In genomic region chr6:148999921-149000589, GRCh38 we compare ENCODE assay signal across 9 cellular contexts.
DNase-seq lines count a peak whose midpoint lies in the region; ATAC-seq and TF ChIP-seq lines count a peak whose summit lies in the region.
"Had no signal": no experiment of that assay in that cellular context is flagged by ENCODE, and none has a peak within 500 bp of the region (broad histone marks: within the 10 kb centered on the region; RNA-seq: fewer than 3 reads in every experiment).

No MANE protein-coding gene starts in this region.

- H2AFZ ChIP-seq in neuronal stem cell (ENCODE audit: low read length) = no peak overlapping the region

- no peaks in the 10 kb centered on the region for H3K27me3 ChIP-seq in neuronal stem cell (ENCODE audit: control insufficient read depth in 3 of 3, insufficient read depth in 3 of 3, low read depth in 1 of 3, low read length in 3 of 3)

- H3K23ac ChIP-seq in neuronal stem cell (ENCODE audit: low read depth, low read length, poor library complexity) = no peak overlapping the region

- H2BK120ac ChIP-seq in neuronal stem cell (ENCODE audit: low read depth, low read length) = no peak overlapping the region

- H3K4me1 ChIP-seq in neuronal stem cell (ENCODE audit: control insufficient read depth in 2 of 2, insufficient read depth in 1 of 2, low read depth in 1 of 2, low read length in 2 of 2) = peaks cover 0 to 2% of the 10 kb centered on the region in 2 donors

- H3K9me3 ChIP-seq in neuronal stem cell (replicated peaks in 1 of 2; ENCODE audit: control insufficient read depth in 2 of 2, insufficient read depth in 1 of 2, low read depth in 1 of 2, low read length in 2 of 2) = peaks cover 2 to 9% of the 10 kb centered on the region in 2 donors

- no peak overlapping the region for H3K9ac ChIP-seq in neuronal stem cell (ENCODE audit: low read depth, low read length, poor library complexity)

- peak overlapping the region; percentile 10 for H3K27ac Mint-ChIP-seq in Calu3 (ENCODE audit: unreplicated experiment)
- peak overlapping the region; percentile 9 to 85 for H3K27ac Mint-ChIP-seq in effector memory CD8-positive, alpha-beta T cell
- H3K27ac Mint-ChIP-seq in natural killer cell treated with Interleukin-12 subunit alpha and Interleukin-12 subunit beta and Interleukin-15 and Interleukin-18, amount 100 ng/mL, for 72 hours = peak overlapping the region; percentile 54 to 76
- H3K27ac Mint-ChIP-seq: stimulated activated naive CD8-positive, alpha-beta T cell treated with anti-CD3 and anti-CD28 coated beads, Interleukin-15, Interleukin-2, amounts not matched to agents 100 ng/mL and 50 ng/mL, for 24 hours had no signal

- no peak overlapping the region for H3K27ac ChIP-seq in neuronal stem cell (replicated peaks; ENCODE audit: low read length)

- H2BK5ac ChIP-seq in neuronal stem cell (ENCODE audit: low read length) = no peak overlapping the region

- no peaks in the 10 kb centered on the region for H3K4me1 Mint-ChIP-seq in Calu3 (ENCODE audit: low read depth, unreplicated experiment)
- peaks cover 24 to 27% of the 10 kb centered on the region in 2 donors for H3K4me1 Mint-ChIP-seq in effector memory CD8-positive, alpha-beta T cell (ENCODE audit: low read depth in 2 of 2)
- peaks cover 29 to 30% of the 10 kb centered on the region in 2 donors for H3K4me1 Mint-ChIP-seq in natural killer cell treated with Interleukin-12 subunit alpha and Interleukin-12 subunit beta and Interleukin-15 and Interleukin-18, amount 100 ng/mL, for 72 hours (ENCODE audit: low read depth in 2 of 2)

- WGBS in neuronal stem cell (ENCODE audit: extremely low coverage in 2 of 2, insufficient read length in 2 of 2, insufficient replicate concordance in 1 of 2), 2 donors = no CpG with 5 or more reads among the region's 4 CpGs

- no peak for TF ChIP-seq CTCF in Calu3 (IDR thresholded peaks at IDR 0.05; ENCODE audit: unreplicated experiment)

- H3K36me3 ChIP-seq in neuronal stem cell (replicated peaks in 1 of 2; ENCODE audit: control insufficient read depth in 2 of 2, insufficient read depth in 2 of 2, low read length in 2 of 2) = no peaks in the 10 kb centered on the region

- intact Hi-C loops in Calu3 (cut with micrococcal nuclease; ENCODE audit: unreplicated experiment) = no loop called here

- no peaks in the 10 kb centered on the region for H3K79me1 ChIP-seq in neuronal stem cell (ENCODE audit: low read depth, low read length)

- H3K18ac ChIP-seq in neuronal stem cell (ENCODE audit: low read length) = no peak overlapping the region

- H3K14ac ChIP-seq in neuronal stem cell (ENCODE audit: low read length) = no peak overlapping the region

- no peak overlapping the region for H2BK12ac ChIP-seq in neuronal stem cell (ENCODE audit: low read length)

- BruUV-seq in Calu3 (replicated peaks; lab: Mats Ljungman, UMichigan) = no TSS peak

- CTCF ChIA-PET in Calu3 (lab: Charles Lee) = no interaction called here

- no peak overlapping the region for H3K4me3 Mint-ChIP-seq in Calu3 (ENCODE audit: low read depth, unreplicated experiment)
- H3K4me3 Mint-ChIP-seq in effector memory CD8-positive, alpha-beta T cell = peak overlapping the region; percentile 9 to 52
- peak overlapping the region; percentile 85 for H3K4me3 Mint-ChIP-seq in natural killer cell treated with Interleukin-12 subunit alpha and Interleukin-12 subunit beta and Interleukin-15 and Interleukin-18, amount 100 ng/mL, for 72 hours
- H3K4me3 Mint-ChIP-seq: stimulated activated naive CD8-positive, alpha-beta T cell treated with anti-CD3 and anti-CD28 coated beads, Interleukin-15, Interleukin-2, amounts not matched to agents 100 ng/mL and 50 ng/mL, for 24 hours had no signal

- no peaks in the 10 kb centered on the region for H3K36me3 Mint-ChIP-seq in Calu3 (ENCODE audit: insufficient read depth, unreplicated experiment)
- H3K36me3 Mint-ChIP-seq in effector memory CD8-positive, alpha-beta T cell (ENCODE audit: insufficient read depth) = peaks cover 7% of the 10 kb centered on the region
- peaks cover 12% of the 10 kb centered on the region for H3K36me3 Mint-ChIP-seq in natural killer cell treated with Interleukin-12 subunit alpha and Interleukin-12 subunit beta and Interleukin-15 and Interleukin-18, amount 100 ng/mL, for 72 hours

- no peak overlapping the region for H3K4me3 ChIP-seq in neuronal stem cell (ENCODE audit: low read length in 2 of 2)

- no peak overlapping the region for H4K8ac ChIP-seq in neuronal stem cell (ENCODE audit: low read depth, low read length)

- H2BK15ac ChIP-seq in neuronal stem cell (ENCODE audit: low read length) = no peak overlapping the region

- no peaks in the 10 kb centered on the region for H3K27me3 Mint-ChIP-seq in Calu3 (ENCODE audit: unreplicated experiment)
- no peaks in the 10 kb centered on the region for H3K27me3 Mint-ChIP-seq in effector memory CD8-positive, alpha-beta T cell
- H3K27me3 Mint-ChIP-seq in natural killer cell treated with Interleukin-12 subunit alpha and Interleukin-12 subunit beta and Interleukin-15 and Interleukin-18, amount 100 ng/mL, for 72 hours = no peaks in the 10 kb centered on the region
- H3K27me3 Mint-ChIP-seq: stimulated activated naive CD8-positive, alpha-beta T cell treated with anti-CD3 and anti-CD28 coated beads, Interleukin-15, Interleukin-2, amounts not matched to agents 100 ng/mL and 50 ng/mL, for 24 hours had no signal

- H4K91ac ChIP-seq in neuronal stem cell (ENCODE audit: low read depth, low read length, poor library complexity) = no peak overlapping the region

- no peak overlapping the region for H3K4ac ChIP-seq in neuronal stem cell (ENCODE audit: low read length)

- H3K4me2 ChIP-seq in neuronal stem cell (ENCODE audit: insufficient read depth, low read length, poor library complexity, severe bottlenecking) = no peak overlapping the region

- no peak for DNase-seq in Calu3
- peak; percentile 50 for DNase-seq in RKO (ENCODE audit: low spot score)
- no peak for DNase-seq in effector memory CD8-positive, alpha-beta T cell
- peak; percentile 64 for DNase-seq in natural killer cell treated with Interleukin-12 subunit alpha and Interleukin-12 subunit beta and Interleukin-15 and Interleukin-18, amount 100 ng/mL, for 72 hours (ENCODE audit: low spot score)
- DNase-seq in mesenteric fat pad (ENCODE audit: low spot score) = no peak
- no peak for DNase-seq in neuronal stem cell (ENCODE audit: low spot score)
- DNase-seq in 8988T = no peak

- H2AK5ac ChIP-seq in neuronal stem cell (ENCODE audit: low read depth, low read length) = no peak overlapping the region

- peaks cover 5% of the 10 kb centered on the region for H3K9me3 Mint-ChIP-seq in Calu3 (ENCODE audit: low read depth, unreplicated experiment)
- H3K9me3 Mint-ChIP-seq in effector memory CD8-positive, alpha-beta T cell = peaks cover 0 to 1% of the 10 kb centered on the region in 2 donors
- H3K9me3 Mint-ChIP-seq in natural killer cell treated with Interleukin-12 subunit alpha and Interleukin-12 subunit beta and Interleukin-15 and Interleukin-18, amount 100 ng/mL, for 72 hours = peaks cover 2% of the 10 kb centered on the region

- ATAC-seq in effector memory CD8-positive, alpha-beta T cell (replicated peaks) = peak; percentile 41
- peak; percentile 90 to 91 for ATAC-seq in natural killer cell treated with Interleukin-12 subunit alpha and Interleukin-12 subunit beta and Interleukin-15 and Interleukin-18, amount 100 ng/mL, for 72 hours
- no peak for ATAC-seq in GM18909 (IDR thresholded peaks at IDR 0.05; ENCODE audit: poor library complexity, unreplicated experiment)

Comparison
In these comparisons a context has a peak if more than half of its experiments do, and no peak if none do; other contexts are left out.
1. DNase-seq: peak in RKO (single experiment) and natural killer cell treated with Interleukin-12 subunit alpha and Interleukin-12 subunit beta and Interleukin-15 and Interleukin-18, amount 100 ng/mL, for 72 hours (single experiment); none in Calu3 (single experiment), effector memory CD8-positive, alpha-beta T cell (0 of 3), mesenteric fat pad (single experiment), neuronal stem cell (single experiment) and 8988T (single experiment).
2. H3K27ac Mint-ChIP-seq: peak in every context shown above with its lines; median percentile 65 in natural killer cell treated with Interleukin-12 subunit alpha and Interleukin-12 subunit beta and Interleukin-15 and Interleukin-18, amount 100 ng/mL, for 72 hours; 47 in effector memory CD8-positive, alpha-beta T cell; 10 in Calu3.